ENCODE assay signal across 22 cellular contexts in the genomic region with DNA sequence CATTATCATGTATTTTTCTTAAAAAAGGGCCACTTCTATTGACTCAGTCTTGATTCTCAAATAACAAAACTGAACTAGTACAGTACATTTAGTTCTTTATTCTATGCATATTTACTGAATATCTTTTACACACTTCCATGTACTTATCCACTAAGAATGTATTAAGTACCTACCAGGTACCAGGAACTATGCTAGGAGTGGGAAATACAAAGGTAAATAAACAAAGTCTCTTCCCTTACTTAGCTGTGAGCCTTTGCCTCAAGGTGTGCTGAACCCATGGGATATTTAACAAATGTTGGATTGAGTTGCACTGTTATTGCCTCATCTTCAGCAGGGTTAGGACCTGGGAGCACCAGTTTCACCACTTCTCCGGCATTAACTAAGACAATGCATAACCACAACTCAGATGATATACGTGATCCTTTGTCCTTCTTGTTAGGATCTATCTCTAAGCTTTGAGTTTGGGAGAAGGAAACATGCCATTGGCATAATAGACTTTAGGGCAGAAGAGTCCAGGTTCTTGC.
DNase-seq lines count a peak whose midpoint lies in the region; ATAC-seq, FAIRE-seq and TF ChIP-seq lines count a peak whose summit lies in the region.
"Had no signal": no experiment of that assay in that cellular context is flagged by ENCODE, and none has a peak within 500 bp of the region (broad histone marks: within the 10 kb centered on the region; RNA-seq: fewer than 3 reads in every experiment).

No MANE protein-coding gene starts in this region.

- DNase-seq in LNCaP clone FGC (ENCODE audit: low read depth) (peak; percentile 44), bronchial epithelial cell (ENCODE audit: low read depth) (peak; percentile 50), lower lobe of right lung (no peak), superior temporal gyrus (ENCODE audit: extremely low spot score) (no peak), GM12892 (ENCODE audit: insufficient read length) (no peak), amygdala (lab: John Stamatoyannopoulos, UW) (no peak)
- DNase-seq: Kasumi-1, MM.1S, NCI-H1092, NCI-H1436, NCI-H187 treated with DMSO at 0.1 percent for 48 hours, NCI-H226, NCI-H524, NCI-H82, SIG-M5, SK-N-SH had no signal

- H3K27me3 ChIP-seq in bronchial epithelial cell (ENCODE audit: control insufficient read depth, insufficient read depth, low read length) = no peaks in the 10 kb centered on the region
- H3K27me3 ChIP-seq in lower lobe of right lung (ENCODE audit: low read depth) = no peaks in the 10 kb centered on the region

- H3K36me3 ChIP-seq in bronchial epithelial cell (ENCODE audit: control insufficient read depth, insufficient read depth, low read length) = no peaks in the 10 kb centered on the region
- H3K36me3 ChIP-seq in lower lobe of right lung = no peaks in the 10 kb centered on the region

- H3K4me1 ChIP-seq in lower lobe of right lung = no peaks in the 10 kb centered on the region
- H3K4me1 ChIP-seq: A549 had no signal

- ATAC-seq in lower lobe of right lung = peak; percentile 83 to 87
- no peak for ATAC-seq in HG03571 (IDR thresholded peaks at IDR 0.05; ENCODE audit: unreplicated experiment)
- ATAC-seq: A549, Panc1 had no signal

- TF ChIP-seq CTCF in 22Rv1 (IDR thresholded peaks at IDR 0.05) (no peak), LNCaP clone FGC (IDR thresholded peaks at IDR 0.05; ENCODE audit: control insufficient read depth, extremely low read depth, insufficient read depth) (no peak), bronchial epithelial cell (IDR thresholded peaks at IDR 0.05; ENCODE audit: insufficient read depth, low read length, severe bottlenecking) (no peak), lower lobe of right lung (IDR thresholded peaks at IDR 0.05) (no peak)

- FAIRE-seq in bronchial epithelial cell (lab: Jason Lieb, UNC) = peak; percentile 60
- FAIRE-seq in GM12892 (lab: Jason Lieb, UNC) = no peak
- FAIRE-seq: A549, G401.6, GM18507 had no signal

- H3K27ac ChIP-seq in 22Rv1 = peak overlapping the region; percentile 59
- no peak overlapping the region for H3K27ac ChIP-seq in lower lobe of right lung
- H3K27ac ChIP-seq: A549 had no signal

- no peak for TF ChIP-seq POLR2A in GM12892 (IDR thresholded peaks at IDR 0.05; ENCODE audit: low read depth, low read length)

- H3K4me3 ChIP-seq in LNCaP clone FGC (ENCODE audit: low read depth, low read length) = no peak overlapping the region
- no peak overlapping the region for H3K4me3 ChIP-seq in bronchial epithelial cell (ENCODE audit: low read depth, low read length)
- no peak overlapping the region for H3K4me3 ChIP-seq in lower lobe of right lung
- H3K4me3 ChIP-seq: A549 had no signal

- intact Hi-C loops in lower lobe of right lung (cut with DNase I) = no loop called here

- no peaks in the 10 kb centered on the region for H3K9me3 ChIP-seq in lower lobe of right lung
- H3K9me3 ChIP-seq: A549, SK-N-SH had no signal

Comparison
In these comparisons a context has a peak if more than half of its experiments do, and no peak if none do; other contexts are left out.
1. DNase-seq: peak in LNCaP clone FGC (single experiment) and bronchial epithelial cell (single experiment); none in lower lobe of right lung (single experiment), superior temporal gyrus (single experiment), GM12892 (single experiment) and amygdala (0 of 56).